In the genomic region with DNA sequence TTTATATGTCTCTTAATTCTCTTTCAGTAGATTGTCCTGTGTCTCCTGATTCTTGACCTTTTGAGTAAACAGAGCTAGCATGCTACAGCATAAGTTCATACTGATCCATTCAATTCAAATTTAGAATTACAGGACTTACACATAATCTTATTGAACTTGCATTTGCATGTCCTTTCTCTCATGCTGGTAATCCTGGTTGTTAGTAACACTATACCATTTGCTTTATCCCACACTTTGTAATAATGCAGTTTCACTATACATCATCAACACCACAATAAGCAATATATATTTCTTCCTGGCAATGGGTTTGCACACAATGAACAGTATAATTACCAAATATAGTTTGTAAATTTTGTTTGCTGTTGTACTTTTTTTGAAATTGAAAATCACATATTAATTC, we compare ENCODE assay signal across 18 cellular contexts.
"Had no signal": no experiment of that assay in that cellular context is flagged by ENCODE, and none has a peak within 500 bp of the region (broad histone marks: within the 10 kb centered on the region; RNA-seq: fewer than 3 reads in every experiment).

No MANE protein-coding gene starts in this region.

- H3K27me3 Mint-ChIP-seq: effector memory CD8-positive, alpha-beta T cell; naive thymus-derived CD8-positive, alpha-beta T cell had no signal

- H3K9me3 Mint-ChIP-seq: nephron progenitor cell had no signal

- H3K36me3 Mint-ChIP-seq: naive thymus-derived CD8-positive, alpha-beta T cell; stimulated activated effector memory CD8-positive, alpha-beta T cell treated with anti-CD3 and anti-CD28 coated beads, Interleukin-12 subunit alpha, Interleukin-12 subunit beta, amount 100 ng/mL, for 72 hours had no signal

- DNase-seq: effector memory CD8-positive, alpha-beta T cell; foreskin fibroblast; gastrocnemius medialis; head of caudate nucleus; left ventricle myocardium superior; lower lobe of right lung; naive thymus-derived CD8-positive, alpha-beta T cell; nephron progenitor cell; nucleus accumbens; psoas muscle; right cardiac atrium; sigmoid colon; stimulated activated CD4-positive, alpha-beta T cell treated with anti-CD3 and anti-CD28 coated beads, Interleukin-2, amount 100 ng/mL, for 24 hours; stimulated activated CD4-positive, alpha-beta T cell treated with anti-CD3 and anti-CD28 coated beads, Interleukin-4, amount 100 ng/mL, for 24 hours; stimulated activated naive CD4-positive, alpha-beta T cell treated with Interleukin-2 at 50 U/mL for 16 hours; stomach; thyroid gland had no signal

- H3K27ac Mint-ChIP-seq: effector memory CD8-positive, alpha-beta T cell; naive thymus-derived CD8-positive, alpha-beta T cell; nephron progenitor cell; stimulated activated effector memory CD8-positive, alpha-beta T cell treated with anti-CD3 and anti-CD28 coated beads, Interleukin-12 subunit alpha, Interleukin-12 subunit beta, amount 100 ng/mL, for 72 hours had no signal

- ATAC-seq: effector memory CD8-positive, alpha-beta T cell; gastrocnemius medialis; left ventricle myocardium superior; lower lobe of right lung; naive thymus-derived CD8-positive, alpha-beta T cell; psoas muscle; right cardiac atrium; stimulated activated effector memory CD8-positive, alpha-beta T cell treated with anti-CD3 and anti-CD28 coated beads, Interleukin-12 subunit alpha, Interleukin-12 subunit beta, amount 100 ng/mL, for 72 hours had no signal

- H3K4me1 Mint-ChIP-seq: nephron progenitor cell; stimulated activated effector memory CD8-positive, alpha-beta T cell treated with anti-CD3 and anti-CD28 coated beads, Interleukin-12 subunit alpha, Interleukin-12 subunit beta, amount 100 ng/mL, for 72 hours had no signal

- H3K4me3 Mint-ChIP-seq: effector memory CD8-positive, alpha-beta T cell; naive thymus-derived CD8-positive, alpha-beta T cell; nephron progenitor cell; stimulated activated effector memory CD8-positive, alpha-beta T cell treated with anti-CD3 and anti-CD28 coated beads, Interleukin-12 subunit alpha, Interleukin-12 subunit beta, amount 100 ng/mL, for 72 hours had no signal
